Comparison of ENCODE assay signal across 8 cellular contexts in the genomic region with DNA sequence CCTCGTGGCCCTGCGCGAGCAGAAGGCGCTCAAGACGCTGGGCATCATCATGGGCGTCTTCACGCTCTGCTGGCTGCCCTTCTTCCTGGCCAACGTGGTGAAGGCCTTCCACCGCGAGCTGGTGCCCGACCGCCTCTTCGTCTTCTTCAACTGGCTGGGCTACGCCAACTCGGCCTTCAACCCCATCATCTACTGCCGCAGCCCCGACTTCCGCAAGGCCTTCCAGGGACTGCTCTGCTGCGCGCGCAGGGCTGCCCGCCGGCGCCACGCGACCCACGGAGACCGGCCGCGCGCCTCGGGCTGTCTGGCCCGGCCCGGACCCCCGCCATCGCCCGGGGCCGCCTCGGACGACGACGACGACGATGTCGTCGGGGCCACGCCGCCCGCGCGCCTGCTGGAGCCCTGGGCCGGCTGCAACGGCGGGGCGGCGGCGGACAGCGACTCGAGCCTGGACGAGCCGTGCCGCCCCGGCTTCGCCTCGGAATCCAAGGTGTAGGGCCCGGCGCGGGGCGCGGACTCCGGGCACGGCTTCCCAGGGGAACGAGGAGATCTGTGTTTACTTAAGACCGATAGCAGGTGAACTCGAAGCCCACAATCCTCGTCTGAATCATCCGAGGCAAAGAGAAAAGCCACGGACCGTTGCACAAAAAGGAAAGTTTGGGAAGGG. TPM values are rescaled to one million over a fixed set of nuclear protein-coding genes. Genes with fewer than 3 reads are reported as not detected.
DNase-seq lines count a peak whose midpoint lies in the region; ATAC-seq and TF ChIP-seq lines count a peak whose summit lies in the region.

No MANE protein-coding gene starts in this region.

- H3K36me3 ChIP-seq in BE2C, result no peaks in the 10 kb centered on the region

- H3K27me3 Mint-ChIP-seq in activated naive CD8-positive, alpha-beta T cell treated with anti-CD3 and anti-CD28 coated beads for 36 hours, result peaks cover 91% of the 10 kb centered on the region

- H3K4me3 ChIP-seq in BE2C (ENCODE audit: low read depth, low read length), result no peak overlapping the region

- no peak for TF ChIP-seq CTCF in BE2C (IDR thresholded peaks at IDR 0.05; ENCODE audit: low read depth, low read length)

- H3K36me3 Mint-ChIP-seq in activated naive CD8-positive, alpha-beta T cell treated with anti-CD3 and anti-CD28 coated beads for 36 hours, result no peaks in the 10 kb centered on the region
- H3K36me3 Mint-ChIP-seq in stimulated activated effector memory CD8-positive, alpha-beta T cell treated with anti-CD3 and anti-CD28 coated beads, Interleukin-12 subunit alpha, Interleukin-12 subunit beta, amount 100 ng/mL, for 72 hours, result peaks cover 6% of the 10 kb centered on the region

- peaks cover 1% of the 10 kb centered on the region for H3K9me3 Mint-ChIP-seq in activated naive CD8-positive, alpha-beta T cell treated with anti-CD3 and anti-CD28 coated beads for 36 hours
- H3K9me3 Mint-ChIP-seq in stimulated activated effector memory CD8-positive, alpha-beta T cell treated with anti-CD3 and anti-CD28 coated beads, Interleukin-12 subunit alpha, Interleukin-12 subunit beta, amount 100 ng/mL, for 72 hours, result no peaks in the 10 kb centered on the region

- DNase-seq in BE2C (peak; percentile 22), islet precursor cell (peak; percentile 64), medulla oblongata (ENCODE audit: extremely low spot score) (no peak)
- DNase-seq in activated naive CD8-positive, alpha-beta T cell treated with anti-CD3 and anti-CD28 coated beads for 36 hours, result peak; percentile 21
- DNase-seq in stimulated activated effector memory CD8-positive, alpha-beta T cell treated with anti-CD3 and anti-CD28 coated beads, Interleukin-12 subunit alpha, Interleukin-12 subunit beta, amount 100 ng/mL, for 72 hours (ENCODE audit: low spot score in 2 of 2), result peak; percentile 8 to 56

- H3K4me3 Mint-ChIP-seq in activated naive CD8-positive, alpha-beta T cell treated with anti-CD3 and anti-CD28 coated beads for 36 hours, result peak overlapping the region; percentile 59
- peak overlapping the region; percentile 73 for H3K4me3 Mint-ChIP-seq in stimulated activated effector memory CD8-positive, alpha-beta T cell treated with anti-CD3 and anti-CD28 coated beads, Interleukin-12 subunit alpha, Interleukin-12 subunit beta, amount 100 ng/mL, for 72 hours

- no peaks in the 10 kb centered on the region for H3K9me3 ChIP-seq in BE2C

- H3K27ac Mint-ChIP-seq in activated naive CD8-positive, alpha-beta T cell treated with anti-CD3 and anti-CD28 coated beads for 36 hours, result no peak overlapping the region
- H3K27ac Mint-ChIP-seq in stimulated activated effector memory CD8-positive, alpha-beta T cell treated with anti-CD3 and anti-CD28 coated beads, Interleukin-12 subunit alpha, Interleukin-12 subunit beta, amount 100 ng/mL, for 72 hours, result no peak overlapping the region

- H3K4me1 ChIP-seq in BE2C, result no peaks in the 10 kb centered on the region

- ATAC-seq in HG03354 (IDR thresholded peaks at IDR 0.05; ENCODE audit: poor library complexity, severe bottlenecking, unreplicated experiment) (peak; percentile 45), GM18868 (IDR thresholded peaks at IDR 0.05; ENCODE audit: unreplicated experiment) (no peak), GM21619 (IDR thresholded peaks at IDR 0.05; ENCODE audit: unreplicated experiment) (no peak)
- peak; percentile 58 for ATAC-seq in stimulated activated effector memory CD8-positive, alpha-beta T cell treated with anti-CD3 and anti-CD28 coated beads, Interleukin-12 subunit alpha, Interleukin-12 subunit beta, amount 100 ng/mL, for 72 hours

- H3K4me1 Mint-ChIP-seq in activated naive CD8-positive, alpha-beta T cell treated with anti-CD3 and anti-CD28 coated beads for 36 hours, result peaks cover 13% of the 10 kb centered on the region
- peaks cover 30% of the 10 kb centered on the region for H3K4me1 Mint-ChIP-seq in stimulated activated effector memory CD8-positive, alpha-beta T cell treated with anti-CD3 and anti-CD28 coated beads, Interleukin-12 subunit alpha, Interleukin-12 subunit beta, amount 100 ng/mL, for 72 hours

- peaks cover 92% of the 10 kb centered on the region for H3K27me3 ChIP-seq in BE2C

RNA-seq across cellular contexts. Expression of a gene that starts 1.5 kb away (rescaled TPM):
- not detected for polyA plus RNA-seq in BE2C (2012; ENCODE audit: insufficient read depth, insufficient read length, low read depth)
- under 1 TPM in 1 of 2 experiments, not detected in 1; 0.14 TPM for total RNA-seq in activated naive CD8-positive, alpha-beta T cell treated with anti-CD3 and anti-CD28 coated beads for 36 hours

Comparison
In these comparisons a context has a peak if more than half of its experiments do, and no peak if none do; other contexts are left out.
1. ATAC-seq: peak in HG03354 (single experiment) and stimulated activated effector memory CD8-positive, alpha-beta T cell treated with anti-CD3 and anti-CD28 coated beads, Interleukin-12 subunit alpha, Interleukin-12 subunit beta, amount 100 ng/mL, for 72 hours (single experiment); none in GM18868 (single experiment) and GM21619 (single experiment).